ENCODE assay signal across 8 cellular contexts in the genomic region with DNA sequence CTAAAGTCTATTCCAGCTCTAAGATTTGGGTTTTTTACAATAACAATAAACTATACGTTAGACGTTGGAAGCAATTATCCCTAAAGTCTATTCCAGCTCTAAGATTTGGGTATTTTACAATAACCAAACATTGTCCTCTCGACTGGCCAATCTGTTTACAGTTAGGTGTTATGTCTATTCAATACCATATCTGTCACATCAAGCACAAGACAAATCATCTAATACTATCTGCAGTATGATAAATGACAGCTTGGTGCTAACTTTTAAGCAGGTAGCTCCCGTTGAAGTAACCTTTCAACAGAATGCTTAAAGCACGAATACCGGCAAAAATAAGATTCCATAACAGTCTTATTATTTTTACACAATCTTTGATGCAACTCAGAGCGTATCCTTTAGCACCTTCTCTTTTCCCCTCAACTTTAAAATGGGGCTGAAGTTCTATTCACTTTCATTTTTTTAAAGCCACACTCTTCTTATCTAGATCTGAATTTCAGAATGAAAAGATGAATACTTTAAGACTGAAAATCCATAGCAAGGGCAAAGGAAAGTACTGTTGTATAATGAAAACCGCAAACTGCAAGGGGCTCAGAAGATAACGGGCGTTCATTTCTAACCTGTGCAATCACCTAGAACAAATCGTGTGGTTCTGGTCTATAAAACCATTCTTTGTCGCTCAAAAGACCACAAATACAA. TPM values are rescaled to one million over a fixed set of nuclear protein-coding genes. Genes with fewer than 3 reads are reported as not detected.
DNase-seq lines count a peak whose midpoint lies in the region; ATAC-seq, FAIRE-seq and TF ChIP-seq lines count a peak whose summit lies in the region.

No MANE protein-coding gene starts in this region.

- TF ChIP-seq CTCF in HepG2 (CRISPR knock-in tag; IDR thresholded peaks at IDR 0.05) (no peak), upper lobe of left lung (IDR thresholded peaks at IDR 0.05) (no peak)

- peaks cover 2% of the 10 kb centered on the region for H3K27me3 Mint-ChIP-seq in activated naive CD8-positive, alpha-beta T cell treated with anti-CD3 and anti-CD28 coated beads, Interleukin-2, amount 50 U/mL, for 24 hours

- H3K9me3 ChIP-seq in HepG2 (ENCODE audit: low read length) (no peaks in the 10 kb centered on the region), upper lobe of left lung (no peaks in the 10 kb centered on the region)

- H3K4me1 Mint-ChIP-seq in activated naive CD8-positive, alpha-beta T cell treated with anti-CD3 and anti-CD28 coated beads, Interleukin-2, amount 50 U/mL, for 24 hours: peaks cover 57% of the 10 kb centered on the region

- TF ChIP-seq RAD21 in HepG2 (CRISPR knock-in tag; IDR thresholded peaks at IDR 0.05): no peak

- no peak for TF ChIP-seq EP300 in HepG2 (IDR thresholded peaks at IDR 0.05; ENCODE audit: low read depth in 2 of 2, low read length in 2 of 2)
- no peak for TF ChIP-seq EP300 in HepG2 (CRISPR knock-in tag; IDR thresholded peaks at IDR 0.05; ENCODE audit: borderline replicate concordance)
- TF ChIP-seq EP300 in upper lobe of left lung (IDR thresholded peaks at IDR 0.05): no peak

- peak; percentile 3 for DNase-seq in stimulated activated CD8-positive, alpha-beta memory T cell treated with anti-CD3 and anti-CD28 coated beads, Interleukin-7, amount 100 ng/mL, for 24 hours (ENCODE audit: low read depth)
- DNase-seq in stimulated activated CD8-positive, alpha-beta memory T cell treated with anti-CD3 and anti-CD28 coated beads, Interleukin-4, amount 100 ng/mL, for 48 hours: no peak
- DNase-seq in activated naive CD8-positive, alpha-beta T cell treated with anti-CD3 and anti-CD28 coated beads, Interleukin-2, amount 50 U/mL, for 24 hours: no peak
- DNase-seq in HepG2 (ENCODE audit: low spot score) (no peak), upper lobe of left lung (no peak), medulla oblongata (ENCODE audit: extremely low spot score) (no peak), EL (no peak)
- no peak for DNase-seq in stimulated activated naive CD4-positive, alpha-beta T cell treated with Interleukin-2 at 50 U/mL for 16 hours (lab: John Stamatoyannopoulos, UW)

- peaks cover 55% of the 10 kb centered on the region for H3K79me2 ChIP-seq in HepG2 (ENCODE audit: insufficient read depth, low read length)

- intact Hi-C loops in HepG2 (cut with micrococcal nuclease; ENCODE audit: unreplicated experiment): loop anchor here (1.0 kb wide), 1 partner anchor 259 kb away; no protein-coding TSS in a partner anchor

- BruUV-seq in HepG2 (replicated peaks; lab: Mats Ljungman, UMichigan): TSS peak; percentile 68

- H3K27ac Mint-ChIP-seq in activated naive CD8-positive, alpha-beta T cell treated with anti-CD3 and anti-CD28 coated beads, Interleukin-2, amount 50 U/mL, for 24 hours: peak overlapping the region; percentile 95

- FAIRE-seq in HepG2 (lab: Jason Lieb, UNC): no peak

- peaks cover 20% of the 10 kb centered on the region for H4K20me1 ChIP-seq in HepG2 (ENCODE audit: insufficient read depth, low read length)

- in situ Hi-C loops in HepG2 (cut with HindIII; ENCODE audit: extremely low pct_ligation_motif_present, low pct_unique_long_range_greater_than_20kb): no loop called here

- WGBS in HepG2 (ENCODE audit: low lambda C conversion rate): 1% methylated on average over 12 of the region's 12 CpGs
- WGBS in upper lobe of left lung, 2 donors: 0 to 1% methylated on average over 12 of the region's 12 CpGs

- no peaks in the 10 kb centered on the region; a peak in 1 of 5 replicates for H3K27me3 ChIP-seq in HepG2 (ENCODE audit: control insufficient read depth in 1 of 2, insufficient read depth in 2 of 2, low read length in 2 of 2)
- no peaks in the 10 kb centered on the region for H3K27me3 ChIP-seq in upper lobe of left lung

- CTCF ChIA-PET in HepG2 (lab: Yijun Ruan, JAX; ENCODE audit: low intra/inter-chr PET ratio, low total read pairs): interaction anchor here (1.1 to 2.3 kb wide), 4 partner anchors 50 to 259 kb away, joined by 3 to 9 read pairs (median 6); no protein-coding TSS in a partner anchor

- no peak for TF ChIP-seq POLR2A in HepG2 (IDR thresholded peaks at IDR 0.05; ENCODE audit: insufficient read depth in 1 of 2, low read depth in 2 of 2, low read length in 2 of 2)
- TF ChIP-seq POLR2A in upper lobe of left lung (IDR thresholded peaks at IDR 0.05): no peak

- H3K36me3 Mint-ChIP-seq in activated naive CD8-positive, alpha-beta T cell treated with anti-CD3 and anti-CD28 coated beads, Interleukin-2, amount 50 U/mL, for 24 hours (ENCODE audit: low read depth): peaks cover 20% of the 10 kb centered on the region

- H3K9ac ChIP-seq in HepG2 (ENCODE audit: insufficient read depth, low read depth, low read length): peak overlapping the region; percentile 91

- POLR2A ChIA-PET in HepG2 (lab: Yijun Ruan, JAX): interaction anchor here (0.5 to 2.9 kb wide), 16 partner anchors 15 to 268 kb away, joined by 3 to 20 read pairs (median 5); partner anchors contain the start of genes OGDH, PURB and TMED4

- H3K4me1 ChIP-seq in HepG2 (ENCODE audit: insufficient read depth, low read length): peaks cover 40% of the 10 kb centered on the region
- peaks cover 19 to 47% (median 24%) of the 10 kb centered on the region in 4 donors for H3K4me1 ChIP-seq in upper lobe of left lung

- peaks cover under 1 to 15% of the 10 kb centered on the region in 2 experiments; a peak in 2 of 5 replicates for H3K36me3 ChIP-seq in HepG2 (replicated peaks in 1 of 2; ENCODE audit: control insufficient read depth in 1 of 2, insufficient read depth in 2 of 2, low read length in 2 of 2)
- H3K36me3 ChIP-seq in upper lobe of left lung: peaks cover 0 to 3% (median 0%) of the 10 kb centered on the region in 4 donors

- peak overlapping the region; percentile 69 for H3K4me2 ChIP-seq in HepG2 (ENCODE audit: low read depth, low read length)

- H3K27ac ChIP-seq in HepG2 (ENCODE audit: extremely low read length, insufficient read depth, low read length) (peak overlapping the region; percentile 83), upper lobe of left lung (peak overlapping the region; percentile 96 to 98 (median 98))

- ATAC-seq in activated naive CD8-positive, alpha-beta T cell treated with anti-CD3 and anti-CD28 coated beads, Interleukin-2, amount 50 U/mL, for 24 hours: no peak
- no peak for ATAC-seq in HepG2
- no peak for ATAC-seq in upper lobe of left lung (ENCODE audit: low FRiP score in 2 of 2)

- H3K4me3 ChIP-seq in HepG2 (replicated peaks in 1 of 3; ENCODE audit: insufficient read depth in 1 of 3, low read depth in 2 of 3, low read length in 3 of 3): peak overlapping the region; percentile 64 to 92 (median 85)
- H3K4me3 ChIP-seq in upper lobe of left lung: peak overlapping the region; percentile 48 to 84 (median 74)

- H3K9me3 Mint-ChIP-seq in activated naive CD8-positive, alpha-beta T cell treated with anti-CD3 and anti-CD28 coated beads, Interleukin-2, amount 50 U/mL, for 24 hours: no peaks in the 10 kb centered on the region

- H2AFZ ChIP-seq in HepG2 (ENCODE audit: low read length): peak overlapping the region; percentile 60

- peak overlapping the region; percentile 96 for H3K4me3 Mint-ChIP-seq in activated naive CD8-positive, alpha-beta T cell treated with anti-CD3 and anti-CD28 coated beads, Interleukin-2, amount 50 U/mL, for 24 hours

RNA-seq across cellular contexts. Expression of gene H2AZ2, which starts 0.9 kb away (rescaled TPM):
- total RNA-seq in HepG2 (2016; rRNA removed; fragmentation: Illumina TruSeq; extraction: Trizol): 223 and 272 TPM in 2 replicates
- total RNA-seq in HepG2 (2016; cell fraction: cytosol; rRNA removed; fragmentation: Illumina TruSeq; extraction: Trizol; ENCODE audit: low read depth): 109 and 136 TPM in 2 replicates
- 225 and 261 TPM in 2 replicates for total RNA-seq in HepG2 (2016; cell fraction: insoluble cytoplasmic fraction; rRNA removed; fragmentation: Illumina TruSeq; extraction: Trizol)
- 214 and 217 TPM in 2 replicates for total RNA-seq in HepG2 (2016; cell fraction: membrane; rRNA removed; fragmentation: Illumina TruSeq; extraction: Trizol)
- total RNA-seq in HepG2 (2016; cell fraction: nucleus; rRNA removed; fragmentation: Illumina TruSeq; extraction: Trizol): 118 and 122 TPM in 2 replicates
- polyA plus RNA-seq in HepG2 (2011; rRNA removed): 93.2 and 121 TPM in 2 replicates
- polyA plus RNA-seq in HepG2 (2011; cell fraction: cytosol; rRNA removed): 110 and 123 TPM in 2 replicates
- 34.1 and 41.1 TPM in 2 replicates for polyA plus RNA-seq in HepG2 (2011; cell fraction: nucleus; rRNA removed)
- 101 and 124 TPM in 2 replicates for polyA plus RNA-seq in HepG2 (2012)
- polyA plus RNA-seq in HepG2 (2016; cell fraction: cytosol; fragmentation: Illumina TruSeq; extraction: Trizol; ENCODE audit: low read depth): 169 and 220 TPM in 2 replicates
- polyA plus RNA-seq in HepG2 (2016; cell fraction: insoluble cytoplasmic fraction; fragmentation: Illumina TruSeq; extraction: Trizol; ENCODE audit: low read depth): 277 and 298 TPM in 2 replicates
- polyA plus RNA-seq in HepG2 (2016; cell fraction: membrane; fragmentation: Illumina TruSeq; extraction: Trizol; ENCODE audit: low read depth): 226 and 259 TPM in 2 replicates
- polyA plus RNA-seq in HepG2 (2016; cell fraction: nucleus; fragmentation: Illumina TruSeq; extraction: Trizol; ENCODE audit: insufficient read depth, low read depth): 188 and 191 TPM in 2 replicates
- polyA minus RNA-seq in HepG2 (2011; rRNA and poly(A)+ RNA removed; ENCODE audit: low replicate concordance): 67.1 and 192 TPM in 2 replicates
- 42.5 and 43.2 TPM in 2 replicates for polyA minus RNA-seq in HepG2 (2011; cell fraction: cytosol; rRNA and poly(A)+ RNA removed)
- 36.7 and 41.4 TPM in 2 replicates for polyA minus RNA-seq in HepG2 (2011; cell fraction: nucleus; rRNA and poly(A)+ RNA removed)
- 100 to 1,000 TPM in 4 of 6 donors, 10 to 100 TPM in 2; 46.1 to 151 (median 133) TPM for total RNA-seq in upper lobe of left lung

RNA-seq across cellular contexts. Expression of gene PURB, which starts 38.4 kb away (rescaled TPM):
- total RNA-seq in HepG2 (2016; rRNA removed; fragmentation: Illumina TruSeq; extraction: Trizol) (4.3 and 10.1 TPM in 2 replicates), upper lobe of left lung (10 to 100 TPM; 15.0 to 38.2 (median 21.7) TPM)
- 0.61 and 0.71 TPM in 2 replicates for total RNA-seq in HepG2 (2016; cell fraction: cytosol; rRNA removed; fragmentation: Illumina TruSeq; extraction: Trizol; ENCODE audit: low read depth)
- total RNA-seq in HepG2 (2016; cell fraction: insoluble cytoplasmic fraction; rRNA removed; fragmentation: Illumina TruSeq; extraction: Trizol): 4.3 and 10.1 TPM in 2 replicates
- total RNA-seq in HepG2 (2016; cell fraction: membrane; rRNA removed; fragmentation: Illumina TruSeq; extraction: Trizol): 4.2 and 4.9 TPM in 2 replicates
- total RNA-seq in HepG2 (2016; cell fraction: nucleus; rRNA removed; fragmentation: Illumina TruSeq; extraction: Trizol): 9.4 and 9.7 TPM in 2 replicates
- polyA plus RNA-seq in HepG2 (2011; rRNA removed): 2.3 and 2.7 TPM in 2 replicates
- polyA plus RNA-seq in HepG2 (2011; cell fraction: cytosol; rRNA removed): 1.0 and 1.7 TPM in 2 replicates
- polyA plus RNA-seq in HepG2 (2011; cell fraction: nucleus; rRNA removed): 2.3 and 3.8 TPM in 2 replicates
- 6.1 and 7.3 TPM in 2 replicates for polyA plus RNA-seq in HepG2 (2012)
- polyA plus RNA-seq in HepG2 (2016; cell fraction: cytosol; fragmentation: Illumina TruSeq; extraction: Trizol; ENCODE audit: low read depth): 0.64 and 0.70 TPM in 2 replicates
- polyA plus RNA-seq in HepG2 (2016; cell fraction: insoluble cytoplasmic fraction; fragmentation: Illumina TruSeq; extraction: Trizol; ENCODE audit: low read depth): 9.2 and 9.5 TPM in 2 replicates
- 2.2 and 2.3 TPM in 2 replicates for polyA plus RNA-seq in HepG2 (2016; cell fraction: membrane; fragmentation: Illumina TruSeq; extraction: Trizol; ENCODE audit: low read depth)
- polyA plus RNA-seq in HepG2 (2016; cell fraction: nucleus; fragmentation: Illumina TruSeq; extraction: Trizol; ENCODE audit: insufficient read depth, low read depth): 14.1 and 14.9 TPM in 2 replicates
- polyA minus RNA-seq in HepG2 (2011; rRNA and poly(A)+ RNA removed; ENCODE audit: low replicate concordance): 1.9 and 4.8 TPM in 2 replicates
- 4.7 and 5.6 TPM in 2 replicates for polyA minus RNA-seq in HepG2 (2011; cell fraction: cytosol; rRNA and poly(A)+ RNA removed)
- polyA minus RNA-seq in HepG2 (2011; cell fraction: nucleus; rRNA and poly(A)+ RNA removed): 9.7 and 10.8 TPM in 2 replicates

RNA-seq across cellular contexts. Expression of gene PPIA, which starts 50.5 kb away (rescaled TPM):
- total RNA-seq in HepG2 (2016; rRNA removed; fragmentation: Illumina TruSeq; extraction: Trizol) (2,268 and 3,314 TPM in 2 replicates), upper lobe of left lung (1,000 to 10,000 TPM in 5 of 6 donors, 100 to 1,000 TPM in 1; 351 to 1,606 (median 1,253) TPM)
- 754 and 802 TPM in 2 replicates for total RNA-seq in HepG2 (2016; cell fraction: cytosol; rRNA removed; fragmentation: Illumina TruSeq; extraction: Trizol; ENCODE audit: low read depth)
- total RNA-seq in HepG2 (2016; cell fraction: insoluble cytoplasmic fraction; rRNA removed; fragmentation: Illumina TruSeq; extraction: Trizol): 2,242 and 3,472 TPM in 2 replicates
- total RNA-seq in HepG2 (2016; cell fraction: membrane; rRNA removed; fragmentation: Illumina TruSeq; extraction: Trizol): 997 and 1,006 TPM in 2 replicates
- total RNA-seq in HepG2 (2016; cell fraction: nucleus; rRNA removed; fragmentation: Illumina TruSeq; extraction: Trizol): 760 and 791 TPM in 2 replicates
- 2,460 and 3,010 TPM in 2 replicates for polyA plus RNA-seq in HepG2 (2011; rRNA removed)
- polyA plus RNA-seq in HepG2 (2011; cell fraction: cytosol; rRNA removed): 2,797 and 3,003 TPM in 2 replicates
- polyA plus RNA-seq in HepG2 (2011; cell fraction: nucleus; rRNA removed): 624 and 737 TPM in 2 replicates
- polyA plus RNA-seq in HepG2 (2012): 1,687 and 1,874 TPM in 2 replicates
- 1,121 and 1,153 TPM in 2 replicates for polyA plus RNA-seq in HepG2 (2016; cell fraction: cytosol; fragmentation: Illumina TruSeq; extraction: Trizol; ENCODE audit: low read depth)
- 3,894 and 4,262 TPM in 2 replicates for polyA plus RNA-seq in HepG2 (2016; cell fraction: insoluble cytoplasmic fraction; fragmentation: Illumina TruSeq; extraction: Trizol; ENCODE audit: low read depth)
- polyA plus RNA-seq in HepG2 (2016; cell fraction: membrane; fragmentation: Illumina TruSeq; extraction: Trizol; ENCODE audit: low read depth): 1,143 and 1,145 TPM in 2 replicates
- 1,363 and 1,473 TPM in 2 replicates for polyA plus RNA-seq in HepG2 (2016; cell fraction: nucleus; fragmentation: Illumina TruSeq; extraction: Trizol; ENCODE audit: insufficient read depth, low read depth)
- 700 and 1,641 TPM in 2 replicates for polyA minus RNA-seq in HepG2 (2011; rRNA and poly(A)+ RNA removed; ENCODE audit: low replicate concordance)
- 495 and 562 TPM in 2 replicates for polyA minus RNA-seq in HepG2 (2011; cell fraction: cytosol; rRNA and poly(A)+ RNA removed)
- 234 and 280 TPM in 2 replicates for polyA minus RNA-seq in HepG2 (2011; cell fraction: nucleus; rRNA and poly(A)+ RNA removed)
